2 cellular contexts compared by ENCODE assay signal in the genomic region with DNA sequence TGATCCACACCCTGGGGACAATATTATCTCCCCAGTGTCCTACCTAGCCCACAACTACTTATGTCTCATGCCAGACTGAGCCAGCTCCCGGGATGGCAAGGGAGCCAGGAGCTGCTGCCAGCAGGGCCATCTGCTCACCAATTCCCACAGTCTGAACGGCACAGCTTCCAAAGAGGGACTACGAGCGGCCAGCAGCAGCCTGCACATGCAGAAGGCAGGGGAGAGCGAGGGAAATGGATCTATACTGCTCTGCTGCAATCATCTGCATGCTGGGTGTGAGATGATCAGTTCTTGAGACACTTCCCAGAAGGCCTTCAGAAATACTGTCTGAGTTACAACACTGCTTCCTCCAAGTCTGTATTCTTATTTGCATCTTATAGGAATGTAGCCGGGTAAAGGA.
A peak's percentile ranks its signal among the peaks of the same experiment; 100 is the strongest.
TF ChIP-seq lines count a peak whose summit lies in the region.

No MANE protein-coding gene starts in this region.

TF ChIP-seq in HCT116, 20 proteins besides CTCF, POLR2A, EP300 and RAD21:
- TF ChIP-seq TCF7L2 (IDR thresholded peaks at IDR 0.05; ENCODE audit: borderline replicate concordance, extremely low read depth, insufficient read depth, insufficient read length) (no peak), SRF (IDR thresholded peaks at IDR 0.05; ENCODE audit: low read depth) (no peak), SIN3A (IDR thresholded peaks at IDR 0.05; ENCODE audit: low read depth) (no peak), EGR1 (IDR thresholded peaks at IDR 0.05; ENCODE audit: low read depth) (no peak), POLR2AphosphoS5 (IDR thresholded peaks at IDR 0.05; ENCODE audit: low read depth, low read length) (no peak)
- TF ChIP-seq, protein P1, sequence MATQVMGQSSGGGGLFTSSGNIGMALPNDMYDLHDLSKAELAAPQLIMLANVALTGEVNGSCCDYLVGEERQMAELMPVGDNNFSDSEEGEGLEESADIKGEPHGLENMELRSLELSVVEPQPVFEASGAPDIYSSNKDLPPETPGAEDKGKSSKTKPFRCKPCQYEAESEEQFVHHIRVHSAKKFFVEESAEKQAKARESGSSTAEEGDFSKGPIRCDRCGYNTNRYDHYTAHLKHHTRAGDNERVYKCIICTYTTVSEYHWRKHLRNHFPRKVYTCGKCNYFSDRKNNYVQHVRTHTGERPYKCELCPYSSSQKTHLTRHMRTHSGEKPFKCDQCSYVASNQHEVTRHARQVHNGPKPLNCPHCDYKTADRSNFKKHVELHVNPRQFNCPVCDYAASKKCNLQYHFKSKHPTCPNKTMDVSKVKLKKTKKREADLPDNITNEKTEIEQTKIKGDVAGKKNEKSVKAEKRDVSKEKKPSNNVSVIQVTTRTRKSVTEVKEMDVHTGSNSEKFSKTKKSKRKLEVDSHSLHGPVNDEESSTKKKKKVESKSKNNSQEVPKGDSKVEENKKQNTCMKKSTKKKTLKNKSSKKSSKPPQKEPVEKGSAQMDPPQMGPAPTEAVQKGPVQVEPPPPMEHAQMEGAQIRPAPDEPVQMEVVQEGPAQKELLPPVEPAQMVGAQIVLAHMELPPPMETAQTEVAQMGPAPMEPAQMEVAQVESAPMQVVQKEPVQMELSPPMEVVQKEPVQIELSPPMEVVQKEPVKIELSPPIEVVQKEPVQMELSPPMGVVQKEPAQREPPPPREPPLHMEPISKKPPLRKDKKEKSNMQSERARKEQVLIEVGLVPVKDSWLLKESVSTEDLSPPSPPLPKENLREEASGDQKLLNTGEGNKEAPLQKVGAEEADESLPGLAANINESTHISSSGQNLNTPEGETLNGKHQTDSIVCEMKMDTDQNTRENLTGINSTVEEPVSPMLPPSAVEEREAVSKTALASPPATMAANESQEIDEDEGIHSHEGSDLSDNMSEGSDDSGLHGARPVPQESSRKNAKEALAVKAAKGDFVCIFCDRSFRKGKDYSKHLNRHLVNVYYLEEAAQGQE (IDR thresholded peaks at IDR 0.05; ENCODE audit: low read depth), result no peak

TF ChIP-seq in SK-N-SH, 30 proteins besides CTCF, POLR2A, EP300 and RAD21:
- TF ChIP-seq FOXJ3 (CRISPR knock-in tag; IDR thresholded peaks at IDR 0.05), result no peak
- peak; percentile 40 for TF ChIP-seq CHD2 (IDR thresholded peaks at IDR 0.05; ENCODE audit: low read length, partially characterized antibody)
- TF ChIP-seq, protein P2, sequence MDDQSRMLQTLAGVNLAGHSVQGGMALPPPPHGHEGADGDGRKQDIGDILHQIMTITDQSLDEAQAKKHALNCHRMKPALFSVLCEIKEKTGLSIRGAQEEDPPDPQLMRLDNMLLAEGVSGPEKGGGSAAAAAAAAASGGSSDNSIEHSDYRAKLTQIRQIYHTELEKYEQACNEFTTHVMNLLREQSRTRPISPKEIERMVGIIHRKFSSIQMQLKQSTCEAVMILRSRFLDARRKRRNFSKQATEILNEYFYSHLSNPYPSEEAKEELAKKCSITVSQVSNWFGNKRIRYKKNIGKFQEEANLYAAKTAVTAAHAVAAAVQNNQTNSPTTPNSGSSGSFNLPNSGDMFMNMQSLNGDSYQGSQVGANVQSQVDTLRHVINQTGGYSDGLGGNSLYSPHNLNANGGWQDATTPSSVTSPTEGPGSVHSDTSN (IDR thresholded peaks at IDR 0.05), result no peak
- TF ChIP-seq GABPA (IDR thresholded peaks at IDR 0.05; ENCODE audit: low read depth), result no peak
- no peak for TF ChIP-seq RXRA (IDR thresholded peaks at IDR 0.05; ENCODE audit: borderline replicate concordance, low read depth)
- TF ChIP-seq RCOR1 (IDR thresholded peaks at IDR 0.05; ENCODE audit: low read length), result peak; percentile 60; the same call in 1 of the 2 replicates
- TF ChIP-seq GATA2 (CRISPR knock-in tag; IDR thresholded peaks at IDR 0.05), result 0 out of 2 replicates have a peak, but pooled peaks have one; percentile 21
- TF ChIP-seq TEAD4 (IDR thresholded peaks at IDR 0.05; ENCODE audit: borderline replicate concordance, insufficient read depth), result no peak
- TF ChIP-seq MXI1 (IDR thresholded peaks at IDR 0.05; ENCODE audit: low read depth, low read length), result peak; percentile 75; the same call in 1 of the 2 replicates
- TF ChIP-seq TAF1 (IDR thresholded peaks at IDR 0.05; ENCODE audit: borderline replicate concordance, low read depth, low read length), result no peak
